Comparison of ENCODE assay signal across 20 cellular contexts in genomic region chr3:188899887-188900286, GRCh38.
DNase-seq lines count a peak whose midpoint lies in the region; ATAC-seq and TF ChIP-seq lines count a peak whose summit lies in the region.
"Had no signal": no experiment of that assay in that cellular context is flagged by ENCODE, and none has a peak within 500 bp of the region (broad histone marks: within the 10 kb centered on the region; RNA-seq: fewer than 3 reads in every experiment).

No MANE protein-coding gene starts in this region.

- H2AFZ ChIP-seq in GM23248, result no peak overlapping the region

- no peak overlapping the region for H3K9ac ChIP-seq in GM23248
- peak overlapping the region; percentile 29 for H3K9ac ChIP-seq in skeletal muscle satellite cell (ENCODE audit: low read depth, low read length)

- no peaks in the 10 kb centered on the region for H3K79me2 ChIP-seq in GM23248 (ENCODE audit: insufficient read depth)

- TF ChIP-seq CTCF in astrocyte of the spinal cord (IDR thresholded peaks at IDR 0.05; ENCODE audit: low read depth, low read length) (no peak), foreskin keratinocyte (conservative IDR thresholded peaks at IDR 0.05) (no peak)

- peaks cover 28% of the 10 kb centered on the region for H3K4me1 ChIP-seq in GM23248 (ENCODE audit: insufficient read depth)
- peaks cover 25% of the 10 kb centered on the region for H3K4me1 ChIP-seq in foreskin keratinocyte
- peaks cover 28% of the 10 kb centered on the region for H3K4me1 ChIP-seq in skeletal muscle satellite cell (ENCODE audit: control insufficient read depth, insufficient read depth, low read length)
- H3K4me1 ChIP-seq: SJCRH30 had no signal

- H4K20me1 ChIP-seq in GM23248 (ENCODE audit: insufficient read depth), result no peaks in the 10 kb centered on the region

- no peaks in the 10 kb centered on the region for H3K9me2 ChIP-seq in GM23248 (ENCODE audit: insufficient read depth)

- peak overlapping the region; percentile 81 for H3K27ac ChIP-seq in GM23248
- peak overlapping the region; percentile 68 for H3K27ac ChIP-seq in foreskin keratinocyte
- H3K27ac ChIP-seq: left ventricle myocardium inferior, SJCRH30 had no signal

- H3F3A ChIP-seq in GM23248 (ENCODE audit: insufficient read depth), result peaks cover 30% of the 10 kb centered on the region

- H3K4me3 ChIP-seq in GM23248 (no peak overlapping the region), astrocyte of the spinal cord (ENCODE audit: low read depth, low read length) (no peak overlapping the region), skeletal muscle satellite cell (ENCODE audit: low read length) (no peak overlapping the region)
- H3K4me3 ChIP-seq: adrenal gland, gastrocnemius medialis, left ventricle myocardium inferior, SJCRH30, upper lobe of left lung had no signal

- in situ Hi-C loops in GM23248 (cut with MboI), result no loop called here
- in situ Hi-C loops in astrocyte of the spinal cord (cut with HindIII; ENCODE audit: low sequenced_read_pairs), result no loop called here

- ATAC-seq in foreskin keratinocyte (no peak), GM18867 (IDR thresholded peaks at IDR 0.05; ENCODE audit: unreplicated experiment) (no peak), GM18517 (IDR thresholded peaks at IDR 0.05; ENCODE audit: unreplicated experiment) (no peak)
- ATAC-seq: CD8-positive, alpha-beta T cell; stimulated activated memory B cell treated with anti-CD40 and anti-IgM and Interleukin-4, amounts not matched to agents 10 μg/mL and 1 μg/mL and 100 μg/mL, for 72 hours had no signal

- no peaks in the 10 kb centered on the region for H3K36me3 ChIP-seq in GM23248 (ENCODE audit: low read depth)
- no peaks in the 10 kb centered on the region for H3K36me3 ChIP-seq in skeletal muscle satellite cell (ENCODE audit: insufficient read depth, low read length)
- H3K36me3 ChIP-seq: adrenal gland, gastrocnemius medialis, left ventricle myocardium inferior, SJCRH30, upper lobe of left lung had no signal

- no peaks in the 10 kb centered on the region for H3K27me3 ChIP-seq in GM23248 (replicated peaks; ENCODE audit: insufficient read depth)
- no peaks in the 10 kb centered on the region for H3K27me3 ChIP-seq in foreskin keratinocyte
- H3K27me3 ChIP-seq in skeletal muscle satellite cell (ENCODE audit: control insufficient read depth, insufficient read depth, low read length), result no peaks in the 10 kb centered on the region
- H3K27me3 ChIP-seq: adrenal gland, gastrocnemius medialis, SJCRH30, upper lobe of left lung had no signal

- no peak for DNase-seq in GM23248
- DNase-seq in astrocyte of the spinal cord (ENCODE audit: low read depth, low spot score), result peak; percentile 31
- DNase-seq in foreskin keratinocyte, result no peak
- DNase-seq in GM03348 (ENCODE audit: low spot score), result no peak
- DNase-seq in NCI-H128 (lab: John Stamatoyannopoulos, UW; ENCODE audit: unreplicated experiment), result no peak
- DNase-seq: activated effector memory CD4-positive, alpha-beta T cell treated with Interleukin-2 at 50 U/mL for 16 hours; adrenal gland; CD8-positive, alpha-beta T cell; cerebellar nuclear complex; gastrocnemius medialis; left ventricle myocardium inferior; naive B cell; NCI-H187 treated with DMSO at 0.1 percent for 48 hours; NCI-H524; SJCRH30 had no signal

- 80 to 86% methylated on average over 6 of the region's 6 CpGs for WGBS in GM23248 (ENCODE audit: low coverage in 1 of 2, low lambda C conversion rate in 2 of 2, missing lambda C conversion rate in 2 of 2), 2 experiments

- H3K9me3 ChIP-seq in GM23248 (ENCODE audit: low read depth) (no peaks in the 10 kb centered on the region), skeletal muscle satellite cell (replicated peaks; ENCODE audit: low read length) (no peaks in the 10 kb centered on the region)
- H3K9me3 ChIP-seq: adrenal gland, gastrocnemius medialis, left ventricle myocardium inferior, SJCRH30, upper lobe of left lung had no signal

- peak overlapping the region; percentile 63 for H3K4me2 ChIP-seq in GM23248 (ENCODE audit: unreplicated experiment)
- peak overlapping the region; percentile 35 for H3K4me2 ChIP-seq in skeletal muscle satellite cell (ENCODE audit: low read length)
